In genomic region chr3:10223676-10224639, GRCh38 we compare ENCODE assay signal across 8 cellular contexts. TPM values are rescaled to one million over a fixed set of nuclear protein-coding genes. Genes with fewer than 3 reads are reported as not detected.
A peak's percentile ranks its signal among the peaks of the same experiment; 100 is the strongest.
DNase-seq lines count a peak whose midpoint lies in the region; ATAC-seq, FAIRE-seq and TF ChIP-seq lines count a peak whose summit lies in the region.

No MANE protein-coding gene starts in this region.

- DNase-seq in RCC 7860 (ENCODE audit: low spot score), result peak; percentile 72
- DNase-seq in dorsolateral prefrontal cortex, result no peak
- no peak for DNase-seq in SHP77 treated with DMSO at 0.1 percent for 48 hours (lab: John Stamatoyannopoulos, UW)
- no peak for DNase-seq in uterus
- no peak for DNase-seq in GM10266 (ENCODE audit: extremely low spot score)
- DNase-seq in osteoblast (ENCODE audit: insufficient read length, low spot score, missing footprints), result no peak

- H3K27ac ChIP-seq in dorsolateral prefrontal cortex, result peak overlapping the region in 31 of 59 donors; percentile 2 to 86 (median 57)
- no peak overlapping the region for H3K27ac ChIP-seq in uterus
- H3K27ac ChIP-seq in osteoblast (ENCODE audit: low read depth, low read length), result no peak overlapping the region

- H3K9me3 ChIP-seq in uterus (no peaks in the 10 kb centered on the region), osteoblast (ENCODE audit: low read depth, low read length) (no peaks in the 10 kb centered on the region)

- no peak for TF ChIP-seq CTCF in dorsolateral prefrontal cortex (IDR thresholded peaks at IDR 0.05 in 54 of 56, conservative IDR thresholded peaks at IDR 0.05 in 2 of 56; ENCODE audit: low read depth in 1 of 56, partially characterized antibody in 56 of 56)
- TF ChIP-seq CTCF in uterus (IDR thresholded peaks at IDR 0.05), result no peak
- TF ChIP-seq CTCF in GM10266 (IDR thresholded peaks at IDR 0.05; ENCODE audit: control insufficient read depth, insufficient read depth, low read depth, missing control alignments), result no peak
- TF ChIP-seq CTCF in osteoblast (IDR thresholded peaks at IDR 0.05; ENCODE audit: extremely low read depth, low read depth, low read length), result no peak

- no peaks in the 10 kb centered on the region for H3K27me3 ChIP-seq in dorsolateral prefrontal cortex
- H3K27me3 ChIP-seq in uterus, result no peaks in the 10 kb centered on the region
- H3K27me3 ChIP-seq in osteoblast (ENCODE audit: insufficient read depth, low read length), result no peaks in the 10 kb centered on the region

- no peak for FAIRE-seq in RCC 7860 (lab: Jason Lieb, UNC)

- in situ Hi-C loops in GM18951 (cut with MboI; ENCODE audit: low sequenced_read_pairs, unreplicated experiment), result no loop called here

- H3K79me2 ChIP-seq in osteoblast (ENCODE audit: insufficient read depth, low read length), result no peaks in the 10 kb centered on the region

- H3K36me3 ChIP-seq in uterus (no peaks in the 10 kb centered on the region), osteoblast (ENCODE audit: insufficient read depth, low read length) (peaks cover 3% of the 10 kb centered on the region)

- H4K20me1 ChIP-seq in osteoblast (ENCODE audit: insufficient read depth, low read length), result no peaks in the 10 kb centered on the region

- TF ChIP-seq POLR2A in GM18951 (IDR thresholded peaks at IDR 0.05; ENCODE audit: extremely low read depth, insufficient read depth, insufficient read length) (peak; percentile 15), uterus (IDR thresholded peaks at IDR 0.05) (no peak)

- intact Hi-C loops in dorsolateral prefrontal cortex (cut with DNase I) (loop anchor here (2.0 to 10.0 kb wide), 7 partner anchors 27 to 279 kb away; partner anchors contain the start of genes IRAK2 (in 2 of the 2), BRK1 (in 1 of the 2), FANCD2 (in 1 of the 2) and VHL (in 1 of the 2)), uterus (cut with DNase I; ENCODE audit: low total_unique reads) (no loop called here)

- H3K4me1 ChIP-seq in uterus (no peaks in the 10 kb centered on the region), osteoblast (ENCODE audit: insufficient read depth, low read length) (peaks cover 8% of the 10 kb centered on the region)

- ATAC-seq in HG02840 (IDR thresholded peaks at IDR 0.05; ENCODE audit: low FRiP score, unreplicated experiment), result peak; percentile 55

- no peak overlapping the region for H2AFZ ChIP-seq in osteoblast (ENCODE audit: low read length)

- H3K4me3 ChIP-seq in dorsolateral prefrontal cortex, result no peak overlapping the region
- H3K4me3 ChIP-seq in uterus, result no peak overlapping the region
- no peak overlapping the region for H3K4me3 ChIP-seq in osteoblast (ENCODE audit: insufficient read depth, low read length)

- no peak overlapping the region for H3K4me2 ChIP-seq in osteoblast (ENCODE audit: insufficient read depth, low read length)

RNA-seq across cellular contexts. Expression of gene TATDN2, which starts 24.3 kb away (rescaled TPM):
- total RNA-seq in dorsolateral prefrontal cortex (10 to 100 TPM; 28.5 to 54.1 (median 41.6) TPM), uterus (10 to 100 TPM; 15.9 to 55.7 (median 26.7) TPM), osteoblast (19.2 and 20.0 TPM in 2 replicates)

RNA-seq across cellular contexts. Expression of gene IRAK2, which starts 59.2 kb away (rescaled TPM):
- 10 to 100 TPM in 9 of 120 experiments, 1 to 10 TPM in 111; 3.6 to 16.8 (median 6.7) TPM for total RNA-seq in dorsolateral prefrontal cortex
- 1 to 10 TPM in 3 of 4 donors, under 1 TPM in 1; 0.29 to 8.7 (median 3.7) TPM for total RNA-seq in uterus
- 3.2 and 4.0 TPM in 2 replicates for total RNA-seq in osteoblast

Comparison
In these comparisons a context has a peak if more than half of its experiments do, and no peak if none do; other contexts are left out.
1. H3K27ac ChIP-seq: peak in dorsolateral prefrontal cortex (31 of 59); none in uterus (0 of 2) and osteoblast (single experiment).